In the genomic region with DNA sequence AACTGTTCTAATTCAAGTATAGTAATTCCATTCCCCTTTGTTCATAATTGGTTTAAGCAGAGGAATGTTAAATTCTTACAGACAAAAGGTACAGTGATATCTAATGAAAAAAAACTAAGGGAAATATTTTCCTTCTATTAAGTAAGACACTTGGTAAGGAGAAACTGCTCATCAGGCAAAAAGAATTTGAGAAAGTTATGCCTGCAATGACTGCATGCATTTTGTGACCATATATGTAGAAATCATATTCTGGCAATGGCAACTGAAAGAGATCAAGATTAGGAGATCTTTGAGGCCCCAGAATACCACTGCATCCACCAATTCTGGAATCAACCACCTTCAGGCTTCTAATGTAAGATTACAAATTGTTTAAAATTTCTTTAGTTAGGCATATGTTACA, we compare ENCODE assay signal across 25 cellular contexts.
DNase-seq lines count a peak whose midpoint lies in the region; ATAC-seq, FAIRE-seq and TF ChIP-seq lines count a peak whose summit lies in the region.
"Had no signal": no experiment of that assay in that cellular context is flagged by ENCODE, and none has a peak within 500 bp of the region (broad histone marks: within the 10 kb centered on the region; RNA-seq: fewer than 3 reads in every experiment).

No MANE protein-coding gene starts in this region.

- peak; percentile 45 for DNase-seq in HCEC 1CT
- DNase-seq in astrocyte (ENCODE audit: low read depth) = peak; percentile 68
- DNase-seq in fibroblast of lung (ENCODE audit: low read depth in 2 of 2) = peak; percentile 1 to 78
- DNase-seq in smooth muscle cell (lab: John Stamatoyannopoulos, UW; ENCODE audit: unreplicated experiment) = no peak
- DNase-seq in left lobe of liver (ENCODE audit: low spot score) = no peak
- DNase-seq: CD4-positive, CD25-positive, alpha-beta regulatory T cell; H7; MM.1S; NCI-H2029; NCI-H446; NCI-H524 treated with DMSO at 0.1 percent for 48 hours; NCI-H774; NK-92 treated with Interleukin-12 subunit alpha and Interleukin-12 subunit beta, amount 100 ng/mL, for 24 hours; SHP77 had no signal

- H3K9ac ChIP-seq in astrocyte (ENCODE audit: low read length) (no peak overlapping the region), fibroblast of lung (ENCODE audit: insufficient read depth, low read length) (no peak overlapping the region), smooth muscle cell (ENCODE audit: low read depth) (no peak overlapping the region)
- H3K9ac ChIP-seq: BLaER1, KMS-11 had no signal

- TF ChIP-seq CTCF in astrocyte (IDR thresholded peaks at IDR 0.05; ENCODE audit: insufficient read depth, low read depth, low read length) (no peak), fibroblast of lung (conservative IDR thresholded peaks at IDR 0.05 in 1 of 2, IDR thresholded peaks at IDR 0.05 in 1 of 2; ENCODE audit: low read depth in 1 of 2, low read length in 2 of 2) (no peak), smooth muscle cell (IDR thresholded peaks at IDR 0.05; ENCODE audit: borderline replicate concordance, insufficient read depth, poor library complexity, severe bottlenecking) (no peak)

- no peaks in the 10 kb centered on the region for H3K9me3 ChIP-seq in astrocyte (ENCODE audit: insufficient read depth, low read depth, low read length)
- no peaks in the 10 kb centered on the region for H3K9me3 ChIP-seq in fibroblast of lung (ENCODE audit: control insufficient read depth, insufficient read depth, low read depth, low read length)
- H3K9me3 ChIP-seq in smooth muscle cell (replicated peaks; ENCODE audit: low read depth) = no peaks in the 10 kb centered on the region

- H3K36me3 Mint-ChIP-seq in astrocyte (ENCODE audit: low read depth, unreplicated experiment) = no peaks in the 10 kb centered on the region
- H3K36me3 Mint-ChIP-seq: CD4-positive, CD25-positive, alpha-beta regulatory T cell had no signal

- no peak overlapping the region for H3K4me3 Mint-ChIP-seq in astrocyte (ENCODE audit: unreplicated experiment)
- H3K4me3 Mint-ChIP-seq: CD4-positive, CD25-positive, alpha-beta regulatory T cell; IgD-negative memory B cell had no signal

- ATAC-seq in HG02571 (IDR thresholded peaks at IDR 0.05; ENCODE audit: unreplicated experiment) = no peak
- no peak for ATAC-seq in HG03354 (IDR thresholded peaks at IDR 0.05; ENCODE audit: poor library complexity, severe bottlenecking, unreplicated experiment)
- no peak for ATAC-seq in left lobe of liver
- ATAC-seq: GM12878, Panc1 had no signal

- H3K27me3 ChIP-seq in astrocyte (ENCODE audit: insufficient read depth, low read length) (no peaks in the 10 kb centered on the region), fibroblast of lung (ENCODE audit: control insufficient read depth, insufficient read depth, low read length) (no peaks in the 10 kb centered on the region), smooth muscle cell (ENCODE audit: low read depth) (no peaks in the 10 kb centered on the region)
- H3K27me3 ChIP-seq: BLaER1 had no signal

- H2AFZ ChIP-seq in astrocyte (ENCODE audit: low read depth, low read length) (no peak overlapping the region), fibroblast of lung (ENCODE audit: low read length) (no peak overlapping the region), smooth muscle cell (ENCODE audit: low read depth) (peak overlapping the region; percentile 28)

- H3K4me3 ChIP-seq in astrocyte (ENCODE audit: insufficient read depth, low read depth, low read length) (no peak overlapping the region), fibroblast of lung (replicated peaks in 1 of 4; ENCODE audit: control extremely low read depth in 1 of 4, insufficient read depth in 1 of 4, low read depth in 3 of 4, low read length in 4 of 4) (no peak overlapping the region), smooth muscle cell (no peak overlapping the region)
- H3K4me3 ChIP-seq: BLaER1, GM12878 had no signal

- H3K4me1 Mint-ChIP-seq in astrocyte (ENCODE audit: low read depth, unreplicated experiment) = peaks cover 2% of the 10 kb centered on the region
- H3K4me1 Mint-ChIP-seq: CD4-positive, CD25-positive, alpha-beta regulatory T cell; IgD-negative memory B cell had no signal

- H3K27ac Mint-ChIP-seq in astrocyte (ENCODE audit: unreplicated experiment) = peak overlapping the region; percentile 49
- H3K27ac Mint-ChIP-seq: IgD-negative memory B cell had no signal

- H3F3A ChIP-seq in smooth muscle cell (ENCODE audit: low read depth) = no peaks in the 10 kb centered on the region

- H3K4me2 ChIP-seq in astrocyte (ENCODE audit: low read length) = no peak overlapping the region
- no peak overlapping the region for H3K4me2 ChIP-seq in fibroblast of lung (ENCODE audit: extremely low read depth, insufficient read depth, low read length)
- H3K4me2 ChIP-seq in smooth muscle cell = peak overlapping the region; percentile 13
- H3K4me2 ChIP-seq: BLaER1, KMS-11 had no signal

- H3K27me3 Mint-ChIP-seq in astrocyte (ENCODE audit: low read depth, unreplicated experiment) = no peaks in the 10 kb centered on the region
- H3K27me3 Mint-ChIP-seq: CD4-positive, CD25-positive, alpha-beta regulatory T cell; IgD-negative memory B cell had no signal

- no peaks in the 10 kb centered on the region for H3K4me1 ChIP-seq in astrocyte (ENCODE audit: insufficient read depth, low read length)
- no peaks in the 10 kb centered on the region for H3K4me1 ChIP-seq in fibroblast of lung (ENCODE audit: control insufficient read depth, extremely low read depth, insufficient read depth, low read length)
- no peaks in the 10 kb centered on the region for H3K4me1 ChIP-seq in smooth muscle cell (ENCODE audit: low read depth)
- H3K4me1 ChIP-seq: BLaER1 had no signal

- H3K79me2 ChIP-seq in astrocyte (ENCODE audit: insufficient read depth, low read length) = no peaks in the 10 kb centered on the region
- no peaks in the 10 kb centered on the region for H3K79me2 ChIP-seq in fibroblast of lung (ENCODE audit: control insufficient read depth, insufficient read depth, low read length)
- H3K79me2 ChIP-seq in smooth muscle cell (ENCODE audit: low read depth) = no peaks in the 10 kb centered on the region

- H3K9me3 Mint-ChIP-seq in astrocyte (ENCODE audit: unreplicated experiment) = peaks cover 2% of the 10 kb centered on the region

- H4K20me1 ChIP-seq in astrocyte (ENCODE audit: insufficient read depth, low read length) = no peaks in the 10 kb centered on the region
- no peaks in the 10 kb centered on the region for H4K20me1 ChIP-seq in fibroblast of lung (ENCODE audit: control insufficient read depth, extremely low read depth, insufficient read depth, low read length)
- H4K20me1 ChIP-seq in smooth muscle cell (ENCODE audit: low read depth) = no peaks in the 10 kb centered on the region
- H4K20me1 ChIP-seq: BLaER1 had no signal

- no peaks in the 10 kb centered on the region for H3K36me3 ChIP-seq in astrocyte (ENCODE audit: insufficient read depth, low read length)
- H3K36me3 ChIP-seq in fibroblast of lung (ENCODE audit: control insufficient read depth, insufficient read depth, low read length) = no peaks in the 10 kb centered on the region
- H3K36me3 ChIP-seq in smooth muscle cell (ENCODE audit: low read depth) = no peaks in the 10 kb centered on the region
- H3K36me3 ChIP-seq: BLaER1 had no signal

- FAIRE-seq in astrocyte (lab: Jason Lieb, UNC) = no peak
- FAIRE-seq: A204.1, G401.6, GM12878 had no signal

- H3K27ac ChIP-seq in astrocyte (ENCODE audit: low read depth, low read length) = no peak overlapping the region
- no peak overlapping the region for H3K27ac ChIP-seq in fibroblast of lung (ENCODE audit: insufficient read depth, low read length)
- H3K27ac ChIP-seq in smooth muscle cell (ENCODE audit: low read depth) = no peak overlapping the region
- H3K27ac ChIP-seq: BLaER1, HL-60, KMS-11, RWPE1 had no signal

Comparison
In these comparisons a context has a peak if more than half of its experiments do, and no peak if none do; other contexts are left out.
1. DNase-seq: peak in HCEC 1CT (single experiment), astrocyte (single experiment) and fibroblast of lung (2 of 2); none in smooth muscle cell (single experiment) and left lobe of liver (single experiment).